In genomic region chr10:68957654-68958053, GRCh38 we compare ENCODE assay signal across 8 cellular contexts. TPM values are rescaled to one million over a fixed set of nuclear protein-coding genes. Genes with fewer than 3 reads are reported as not detected.
DNase-seq lines count a peak whose midpoint lies in the region; ATAC-seq and TF ChIP-seq lines count a peak whose summit lies in the region.

No MANE protein-coding gene starts in this region.

- H3K79me2 ChIP-seq in hepatocyte: peaks cover 54% of the 10 kb centered on the region

- H3K36me3 ChIP-seq in hepatocyte (replicated peaks; ENCODE audit: insufficient read depth, low read depth): no peaks in the 10 kb centered on the region

- intact Hi-C loops in activated B cell treated with CpG ODN at 0.5 μM for 24 hours (cut with micrococcal nuclease): loop anchor here (1.0 to 2.0 kb wide), 6 partner anchors 19 to 883 kb away; partner anchors contain the start of genes CCAR1, HERC4, KIFBP and SRGN

- 73% methylated on average over 3 of the region's 3 CpGs for WGBS in hepatocyte (ENCODE audit: low lambda C conversion rate, missing lambda C conversion rate)

- H3K36me3 Mint-ChIP-seq in T-helper 2 cell treated with Interferon-gamma antibody and Interleukin-4, amounts not matched to agents 5 μg/mL and 100 μg/mL, for 36 hours (ENCODE audit: low read depth): peaks cover 46% of the 10 kb centered on the region
- peaks cover 56% of the 10 kb centered on the region for H3K36me3 Mint-ChIP-seq in activated B cell treated with CpG ODN at 0.5 μM for 24 hours (ENCODE audit: low read depth)
- H3K36me3 Mint-ChIP-seq in stimulated activated memory B cell treated with anti-CD40 and anti-IgM and Interleukin-4, amounts not matched to agents 10 μg/mL and 1 μg/mL and 100 μg/mL, for 72 hours: peaks cover 25% of the 10 kb centered on the region

- no peaks in the 10 kb centered on the region for H3K9me3 Mint-ChIP-seq in T-helper 2 cell treated with Interferon-gamma antibody and Interleukin-4, amounts not matched to agents 5 μg/mL and 100 μg/mL, for 36 hours
- no peaks in the 10 kb centered on the region for H3K9me3 Mint-ChIP-seq in activated B cell treated with CpG ODN at 0.5 μM for 24 hours
- H3K9me3 Mint-ChIP-seq in stimulated activated memory B cell treated with anti-CD40 and anti-IgM and Interleukin-4, amounts not matched to agents 10 μg/mL and 1 μg/mL and 100 μg/mL, for 72 hours: no peaks in the 10 kb centered on the region

- no peak overlapping the region for H2AFZ ChIP-seq in hepatocyte

- TF ChIP-seq CTCF in activated B cell treated with CpG ODN at 0.5 μM for 24 hours (IDR thresholded peaks at IDR 0.05) (no peak), hepatocyte (IDR thresholded peaks at IDR 0.05; ENCODE audit: poor library complexity) (no peak), GM10266 (IDR thresholded peaks at IDR 0.05; ENCODE audit: control insufficient read depth, insufficient read depth, low read depth, missing control alignments) (no peak)

- peak overlapping the region; percentile 64 for H3K4me3 ChIP-seq in hepatocyte

- POLR2A ChIA-PET in activated B cell treated with CpG ODN at 0.5 μM for 24 hours (lab: Charles Lee): interaction anchor here (1.0 to 2.8 kb wide), 5 partner anchors 10 to 222 kb away, joined by 3 to 15 read pairs (median 4); partner anchors contain the start of genes SUPV3L1 and VPS26A

- ATAC-seq in activated B cell treated with CpG ODN at 0.5 μM for 24 hours (ENCODE audit: low read depth) (no peak), HG03378 (IDR thresholded peaks at IDR 0.05; ENCODE audit: unreplicated experiment) (no peak)
- no peak for ATAC-seq in stimulated activated memory B cell treated with anti-CD40 and anti-IgM and Interleukin-4, amounts not matched to agents 10 μg/mL and 1 μg/mL and 100 μg/mL, for 72 hours

- H3K4me3 Mint-ChIP-seq in T-helper 2 cell treated with Interferon-gamma antibody and Interleukin-4, amounts not matched to agents 5 μg/mL and 100 μg/mL, for 36 hours: peak overlapping the region; percentile 96
- H3K4me3 Mint-ChIP-seq in activated B cell treated with CpG ODN at 0.5 μM for 24 hours: peak overlapping the region; percentile 100
- H3K4me3 Mint-ChIP-seq in stimulated activated memory B cell treated with anti-CD40 and anti-IgM and Interleukin-4, amounts not matched to agents 10 μg/mL and 1 μg/mL and 100 μg/mL, for 72 hours: peak overlapping the region; percentile 98

- no peaks in the 10 kb centered on the region for H3K9me3 ChIP-seq in hepatocyte (ENCODE audit: low read depth)

- peaks cover 18% of the 10 kb centered on the region for H3K4me1 ChIP-seq in hepatocyte (ENCODE audit: insufficient read depth)

- peaks cover 27% of the 10 kb centered on the region for H3K4me1 Mint-ChIP-seq in T-helper 2 cell treated with Interferon-gamma antibody and Interleukin-4, amounts not matched to agents 5 μg/mL and 100 μg/mL, for 36 hours (ENCODE audit: low read depth)
- peaks cover 48% of the 10 kb centered on the region for H3K4me1 Mint-ChIP-seq in activated B cell treated with CpG ODN at 0.5 μM for 24 hours
- peaks cover 32% of the 10 kb centered on the region for H3K4me1 Mint-ChIP-seq in stimulated activated memory B cell treated with anti-CD40 and anti-IgM and Interleukin-4, amounts not matched to agents 10 μg/mL and 1 μg/mL and 100 μg/mL, for 72 hours

- peak overlapping the region; percentile 88 for H3K4me2 ChIP-seq in hepatocyte

- peak overlapping the region; percentile 96 for H3K27ac ChIP-seq in hepatocyte

- CTCF ChIA-PET in activated B cell treated with CpG ODN at 0.5 μM for 24 hours (lab: Charles Lee): interaction anchor here (1.1 kb wide), 1 partner anchor 1235 kb away, joined by 3 read pairs; no protein-coding TSS in a partner anchor

- H3K27me3 Mint-ChIP-seq in T-helper 2 cell treated with Interferon-gamma antibody and Interleukin-4, amounts not matched to agents 5 μg/mL and 100 μg/mL, for 36 hours (ENCODE audit: low read depth): no peaks in the 10 kb centered on the region
- H3K27me3 Mint-ChIP-seq in activated B cell treated with CpG ODN at 0.5 μM for 24 hours: no peaks in the 10 kb centered on the region
- no peaks in the 10 kb centered on the region for H3K27me3 Mint-ChIP-seq in stimulated activated memory B cell treated with anti-CD40 and anti-IgM and Interleukin-4, amounts not matched to agents 10 μg/mL and 1 μg/mL and 100 μg/mL, for 72 hours

- H3K27me3 ChIP-seq in hepatocyte: no peaks in the 10 kb centered on the region

- no peak for DNase-seq in T-helper 2 cell treated with Interferon-gamma antibody and Interleukin-4, amounts not matched to agents 5 μg/mL and 100 μg/mL, for 36 hours (ENCODE audit: low spot score)
- no peak for DNase-seq in T-helper 2 cell
- no peak for DNase-seq in activated B cell treated with CpG ODN at 0.5 μM for 24 hours
- no peak for DNase-seq in hepatocyte (ENCODE audit: low spot score)
- DNase-seq in GM10266 (ENCODE audit: extremely low spot score): no peak
- DNase-seq in germinal center (ENCODE audit: low spot score): no peak

- H4K20me1 ChIP-seq in hepatocyte (ENCODE audit: insufficient read depth, poor library complexity, severe bottlenecking): peaks cover 10% of the 10 kb centered on the region

- H3K9me2 ChIP-seq in hepatocyte (replicated peaks; ENCODE audit: insufficient read depth): no peaks in the 10 kb centered on the region

- peak overlapping the region; percentile 99 for H3K27ac Mint-ChIP-seq in T-helper 2 cell treated with Interferon-gamma antibody and Interleukin-4, amounts not matched to agents 5 μg/mL and 100 μg/mL, for 36 hours
- peak overlapping the region; percentile 100 for H3K27ac Mint-ChIP-seq in activated B cell treated with CpG ODN at 0.5 μM for 24 hours
- H3K27ac Mint-ChIP-seq in stimulated activated memory B cell treated with anti-CD40 and anti-IgM and Interleukin-4, amounts not matched to agents 10 μg/mL and 1 μg/mL and 100 μg/mL, for 72 hours: peak overlapping the region; percentile 98

RNA-seq across cellular contexts. Expression of gene DDX21, which starts 1.7 kb away (rescaled TPM):
- 111 and 112 TPM in 2 replicates for total RNA-seq in activated B cell treated with CpG ODN at 0.5 μM for 24 hours
- 55.6 and 55.7 TPM in 2 replicates for total RNA-seq in hepatocyte
- 15.8 and 17.0 TPM in 2 replicates for polyA plus RNA-seq in hepatocyte

RNA-seq across cellular contexts. Expression of gene KIFBP, which starts 30.9 kb away (rescaled TPM):
- total RNA-seq in activated B cell treated with CpG ODN at 0.5 μM for 24 hours (6.5 and 7.7 TPM in 2 replicates), hepatocyte (32.6 and 40.5 TPM in 2 replicates)
- 33.8 and 35.1 TPM in 2 replicates for polyA plus RNA-seq in hepatocyte

RNA-seq across cellular contexts. Expression of gene DDX50, which starts 56.5 kb away (rescaled TPM):
- total RNA-seq in activated B cell treated with CpG ODN at 0.5 μM for 24 hours (36.3 and 41.7 TPM in 2 replicates), hepatocyte (40.5 and 40.9 TPM in 2 replicates)
- 19.5 and 21.6 TPM in 2 replicates for polyA plus RNA-seq in hepatocyte
